In the genomic region with DNA sequence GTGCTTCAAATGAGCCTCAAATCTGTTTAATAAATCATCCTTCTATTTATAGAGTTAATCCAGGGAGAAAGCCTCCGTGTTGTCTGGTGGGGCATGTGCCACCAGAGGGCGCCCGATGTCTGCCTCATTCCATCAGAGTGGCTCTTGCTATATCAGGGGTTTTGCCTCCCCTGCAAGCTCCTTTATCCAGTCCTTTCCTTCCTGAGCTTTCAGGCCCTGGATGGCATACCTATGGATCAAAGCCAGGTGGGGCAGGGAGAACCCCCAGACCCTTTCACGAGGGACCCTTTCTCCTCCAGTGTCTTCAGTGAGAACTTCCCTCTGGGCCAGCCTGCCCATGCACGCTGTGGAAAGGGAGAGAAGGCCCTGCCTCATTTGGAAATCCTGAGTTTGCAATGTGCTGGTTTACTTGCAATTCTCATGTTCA, we compare ENCODE assay signal across 8 cellular contexts. TPM values are rescaled to one million over a fixed set of nuclear protein-coding genes. Genes with fewer than 3 reads are reported as not detected.
DNase-seq lines count a peak whose midpoint lies in the region; ATAC-seq, FAIRE-seq and TF ChIP-seq lines count a peak whose summit lies in the region.

No MANE protein-coding gene starts in this region.

- H3K9me3 Mint-ChIP-seq in naive B cell: no peaks in the 10 kb centered on the region

- DNase-seq in Caki2 (ENCODE audit: low read depth) (peak; percentile 62), HTR-8/SVneo (ENCODE audit: insufficient read length, low spot score) (peak; percentile 78), activated T-cell treated with anti-CD3 and anti-CD28 coated beads for 4 hours (peak; percentile 71), esophagus muscularis mucosa (ENCODE audit: extremely low spot score) (peak; percentile 98), naive B cell (peak; percentile 45)
- DNase-seq in stimulated activated CD8-positive, alpha-beta memory T cell treated with anti-CD3 and anti-CD28 coated beads, Interleukin-7, amount 100 ng/mL, for 4 hours (ENCODE audit: low read depth in 2 of 2): peak; percentile 45 to 53

- H3K4me1 Mint-ChIP-seq in naive B cell: no peaks in the 10 kb centered on the region

- no peak for FAIRE-seq in HTR-8/SVneo (lab: Jason Lieb, UNC)

- H3K79me2 ChIP-seq in OCI-LY3 (ENCODE audit: low read length): no peaks in the 10 kb centered on the region

- H3K9ac ChIP-seq in OCI-LY3 (ENCODE audit: low read length): no peak overlapping the region

- peak; percentile 78 for ATAC-seq in GM21360 (IDR thresholded peaks at IDR 0.05; ENCODE audit: unreplicated experiment)
- ATAC-seq in naive B cell (ENCODE audit: low read depth in 2 of 2): peak; percentile 43 to 56

- H3K4me3 ChIP-seq in OCI-LY3 (ENCODE audit: low read length) (no peak overlapping the region), esophagus muscularis mucosa (no peak overlapping the region)

- in situ Hi-C loops in Caki2 (cut with HindIII; ENCODE audit: low pct_unique_long_range_greater_than_20kb, low sequenced_read_pairs): no loop called here

- 14% methylated on average over 2 of the region's 5 CpGs for WGBS in esophagus muscularis mucosa

- no peaks in the 10 kb centered on the region for H3K36me3 Mint-ChIP-seq in naive B cell

- no peaks in the 10 kb centered on the region for H3K36me3 ChIP-seq in OCI-LY3 (replicated peaks; ENCODE audit: low read depth, low read length)
- no peaks in the 10 kb centered on the region for H3K36me3 ChIP-seq in esophagus muscularis mucosa

- no peaks in the 10 kb centered on the region for H3K4me1 ChIP-seq in OCI-LY3 (ENCODE audit: low read length)
- H3K4me1 ChIP-seq in esophagus muscularis mucosa: peaks cover 35 to 93% (median 89%) of the 10 kb centered on the region in 4 donors

- no peak overlapping the region for H3K4me2 ChIP-seq in OCI-LY3 (ENCODE audit: low read length)

- H3K27ac ChIP-seq in OCI-LY3 (ENCODE audit: low read length): no peak overlapping the region
- peak overlapping the region; percentile 77 to 86 (median 81) for H3K27ac ChIP-seq in esophagus muscularis mucosa (replicated peaks in 1 of 4)

- H3K27me3 ChIP-seq in OCI-LY3 (ENCODE audit: low read depth, low read length): no peaks in the 10 kb centered on the region
- H3K27me3 ChIP-seq in esophagus muscularis mucosa: no peaks in the 10 kb centered on the region

- TF ChIP-seq CTCF in OCI-LY3 (IDR thresholded peaks at IDR 0.05; ENCODE audit: low read depth, low read length) (peak; percentile 88), esophagus muscularis mucosa (IDR thresholded peaks at IDR 0.05) (peak; percentile 90 to 94 (median 91))

- no peak overlapping the region for H2AFZ ChIP-seq in OCI-LY3 (ENCODE audit: low read depth, low read length)

- H3K9me3 ChIP-seq in OCI-LY3 (ENCODE audit: insufficient read depth, low read length) (no peaks in the 10 kb centered on the region), esophagus muscularis mucosa (no peaks in the 10 kb centered on the region)

- no peak for TF ChIP-seq EP300 in esophagus muscularis mucosa (IDR thresholded peaks at IDR 0.05)

- H3K4me3 Mint-ChIP-seq in naive B cell: no peak overlapping the region

- intact Hi-C loops in esophagus muscularis mucosa (cut with DNase I): loop anchor here (1.0 to 10.0 kb wide), 4 partner anchors 37 to 1343 kb away; no protein-coding TSS in a partner anchor

- no peak for TF ChIP-seq POLR2A in esophagus muscularis mucosa (IDR thresholded peaks at IDR 0.05; ENCODE audit: low read depth)

- H3K27me3 Mint-ChIP-seq in naive B cell: peaks cover 25 to 35% (median 31%) of the 10 kb centered on the region in 3 donors

- H3K27ac Mint-ChIP-seq in naive B cell: no peak overlapping the region

- H4K20me1 ChIP-seq in OCI-LY3 (ENCODE audit: insufficient read depth, low read length): no peaks in the 10 kb centered on the region

RNA-seq across cellular contexts. Expression of a gene that starts 39.8 kb away (rescaled TPM):
- total RNA-seq in Caki2 (2014; rRNA removed; shearing (Covaris generic); ENCODE audit: low replicate concordance): 38.1 and 52.3 TPM in 2 replicates
- total RNA-seq in esophagus muscularis mucosa: 10 to 100 TPM; 56.9 to 72.2 (median 65.1) TPM
- polyA plus RNA-seq in naive B cell (ENCODE audit: low read depth in 6 of 6): 10 to 100 TPM; 44.7 to 66.8 (median 62.1) TPM

Comparison
In these comparisons a context has a peak if more than half of its experiments do, and no peak if none do; other contexts are left out.
1. DNase-seq: peak in every context shown above with its lines; median percentile 98 in esophagus muscularis mucosa; 78 in HTR-8/SVneo; 71 in activated T-cell treated with anti-CD3 and anti-CD28 coated beads for 4 hours; 62 in Caki2; 49 in stimulated activated CD8-positive, alpha-beta memory T cell treated with anti-CD3 and anti-CD28 coated beads, Interleukin-7, amount 100 ng/mL, for 4 hours; 45 in naive B cell.